8 cellular contexts compared by ENCODE assay signal in genomic region chr17:44384823-44385286, GRCh38. TPM values are rescaled to one million over a fixed set of nuclear protein-coding genes. Genes with fewer than 3 reads are reported as not detected.
DNase-seq lines count a peak whose midpoint lies in the region; ATAC-seq and TF ChIP-seq lines count a peak whose summit lies in the region.

No MANE protein-coding gene starts in this region.

- H3K36me3 ChIP-seq in HUES64 (ENCODE audit: insufficient read depth, low read length) = no peaks in the 10 kb centered on the region
- no peaks in the 10 kb centered on the region for H3K36me3 ChIP-seq in naive thymus-derived CD4-positive, alpha-beta T cell (ENCODE audit: control insufficient read depth in 2 of 3, insufficient read depth in 3 of 3, low read length in 3 of 3)

- H3K9ac ChIP-seq in HUES64 (ENCODE audit: low read depth, low read length) = peak overlapping the region; percentile 42; the same call in 1 of the 2 replicates

- peaks cover 40% of the 10 kb centered on the region for H3K27me3 ChIP-seq in HUES64 (ENCODE audit: insufficient read depth, low read length)
- H3K27me3 ChIP-seq in dorsolateral prefrontal cortex = no peaks in the 10 kb centered on the region
- no peaks in the 10 kb centered on the region for H3K27me3 ChIP-seq in naive thymus-derived CD4-positive, alpha-beta T cell (ENCODE audit: control insufficient read depth in 2 of 2, insufficient read depth in 2 of 2, low read length in 2 of 2)

- H3K4me3 ChIP-seq in HUES64 (ENCODE audit: low read length) (peak overlapping the region; percentile 75), dorsolateral prefrontal cortex (peak overlapping the region; percentile 37 to 79 (median 63))
- peak overlapping the region; percentile 43 for H3K4me3 ChIP-seq in naive thymus-derived CD4-positive, alpha-beta T cell (ENCODE audit: low read length)

- peaks cover 0 to 4% (median 0%) of the 10 kb centered on the region in 5 donors for H3K36me3 Mint-ChIP-seq in naive thymus-derived CD4-positive, alpha-beta T cell

- peak; percentile 46 for DNase-seq in AG20443 (ENCODE audit: low spot score)
- peak in 2 of 10 donors; percentile 13 to 41 for DNase-seq in dorsolateral prefrontal cortex
- peak in 1 of 9 donors; percentile 23 for DNase-seq in naive thymus-derived CD4-positive, alpha-beta T cell
- no peak for DNase-seq in NCI-H1436 treated with DMSO at 0.1 percent for 48 hours (lab: John Stamatoyannopoulos, UW)

- CTCF ChIA-PET in naive thymus-derived CD4-positive, alpha-beta T cell (lab: Charles Lee) = no interaction called here

- no peaks in the 10 kb centered on the region for H3K9me3 ChIP-seq in HUES64 (ENCODE audit: insufficient read depth, low read depth, low read length)
- no peaks in the 10 kb centered on the region for H3K9me3 ChIP-seq in naive thymus-derived CD4-positive, alpha-beta T cell (ENCODE audit: control insufficient read depth in 2 of 3, low read length in 3 of 3)

- H3K4me1 Mint-ChIP-seq in naive thymus-derived CD4-positive, alpha-beta T cell = peaks cover 5 to 16% (median 12%) of the 10 kb centered on the region in 7 donors

- no peak for ATAC-seq in naive thymus-derived CD4-positive, alpha-beta T cell
- no peak for ATAC-seq in HG03175 (IDR thresholded peaks at IDR 0.05; ENCODE audit: unreplicated experiment)
- ATAC-seq in HG03280 (IDR thresholded peaks at IDR 0.05; ENCODE audit: unreplicated experiment) = no peak
- ATAC-seq in GM18858 (IDR thresholded peaks at IDR 0.05; ENCODE audit: unreplicated experiment) = no peak

- peak overlapping the region; percentile 71 to 83 (median 79) for H3K4me3 Mint-ChIP-seq in naive thymus-derived CD4-positive, alpha-beta T cell

- WGBS in HUES64 = 2% methylated on average over 26 of the region's 26 CpGs

- intact Hi-C loops in dorsolateral prefrontal cortex (cut with DNase I) = no loop called here
- intact Hi-C loops in naive thymus-derived CD4-positive, alpha-beta T cell (cut with micrococcal nuclease) = loop anchor here (1.0 to 2.0 kb wide), 3 partner anchors 22 to 40 kb away; partner anchors contain the start of genes GRN (in 2 of the 2) and FAM171A2 (in 1 of the 2)

- peaks cover 0 to 4% (median 0%) of the 10 kb centered on the region in 11 donors for H3K9me3 Mint-ChIP-seq in naive thymus-derived CD4-positive, alpha-beta T cell

- H3K27ac ChIP-seq in HUES64 (ENCODE audit: low read depth, low read length) = no peak overlapping the region
- peak overlapping the region in 4 of 59 donors; percentile 22 to 56 (median 26) for H3K27ac ChIP-seq in dorsolateral prefrontal cortex
- peak overlapping the region; percentile 5 for H3K27ac ChIP-seq in naive thymus-derived CD4-positive, alpha-beta T cell (ENCODE audit: low read depth, low read length)

- H3K27me3 Mint-ChIP-seq in naive thymus-derived CD4-positive, alpha-beta T cell = peaks cover 4 to 31% (median 14%) of the 10 kb centered on the region in 5 donors

- TF ChIP-seq CTCF in dorsolateral prefrontal cortex (IDR thresholded peaks at IDR 0.05 in 54 of 56, conservative IDR thresholded peaks at IDR 0.05 in 2 of 56; ENCODE audit: low read depth in 1 of 56, partially characterized antibody in 56 of 56) = no peak

- POLR2A ChIA-PET in naive thymus-derived CD4-positive, alpha-beta T cell (lab: Charles Lee) = interaction anchor here (1.0 kb wide), 1 partner anchor 901 kb away, joined by 3 read pairs; the partner anchor contains the start of gene DHX8

- 0 out of 2 replicates have a peak, but pooled peaks cover 4% of the 10 kb centered on the region for H3K4me1 ChIP-seq in HUES64 (ENCODE audit: insufficient read depth, low read length)
- peaks cover 4 to 7% of the 10 kb centered on the region in 2 donors for H3K4me1 ChIP-seq in naive thymus-derived CD4-positive, alpha-beta T cell (ENCODE audit: control insufficient read depth in 2 of 2, insufficient read depth in 2 of 2, low read length in 2 of 2)

- H3K27ac Mint-ChIP-seq in naive thymus-derived CD4-positive, alpha-beta T cell = peak overlapping the region in 3 of 9 donors; percentile 17 to 72 (median 51)

RNA-seq across cellular contexts. Expression of gene ITGA2B, which starts 4.6 kb away (rescaled TPM):
- 2.1 TPM for polyA plus RNA-seq in HUES64 (2013, experiment 1 of 2)
- 4.2 TPM for polyA plus RNA-seq in HUES64 (2013, experiment 2 of 2)
- total RNA-seq in dorsolateral prefrontal cortex = 10 to 100 TPM in 53 of 120 experiments, 1 to 10 TPM in 67; 3.3 to 25.4 (median 9.6) TPM
- total RNA-seq in naive thymus-derived CD4-positive, alpha-beta T cell = 10 to 100 TPM in 1 of 5 experiments, 1 to 10 TPM in 1, under 1 TPM in 3; 0.43 to 19.7 (median 0.67) TPM
- not detected for polyA plus RNA-seq in naive thymus-derived CD4-positive, alpha-beta T cell

RNA-seq across cellular contexts. Expression of gene FAM171A2, which starts 21.2 kb away (rescaled TPM):
- 21.9 TPM for polyA plus RNA-seq in HUES64 (2013, experiment 1 of 2)
- polyA plus RNA-seq in HUES64 (2013, experiment 2 of 2) = 23.0 TPM
- total RNA-seq in dorsolateral prefrontal cortex = 10 to 100 TPM; 17.3 to 81.0 (median 52.3) TPM
- under 1 TPM; 0.24 to 0.78 (median 0.39) TPM for total RNA-seq in naive thymus-derived CD4-positive, alpha-beta T cell
- polyA plus RNA-seq in naive thymus-derived CD4-positive, alpha-beta T cell = under 1 TPM; 0.11 to 0.16 TPM

RNA-seq across cellular contexts. Expression of gene GRN, which starts 39.8 kb away (rescaled TPM):
- polyA plus RNA-seq in HUES64 (2013, experiment 1 of 2) = 71.7 TPM
- 92.4 TPM for polyA plus RNA-seq in HUES64 (2013, experiment 2 of 2)
- 100 to 1,000 TPM in 7 of 120 experiments, 10 to 100 TPM in 113; 42.3 to 110 (median 70.1) TPM for total RNA-seq in dorsolateral prefrontal cortex
- total RNA-seq in naive thymus-derived CD4-positive, alpha-beta T cell = 100 to 1,000 TPM in 1 of 5 experiments, 10 to 100 TPM in 4; 49.5 to 374 (median 52.2) TPM
- polyA plus RNA-seq in naive thymus-derived CD4-positive, alpha-beta T cell = 10 to 100 TPM; 52.2 to 58.7 TPM

Comparison
In these comparisons a context has a peak if more than half of its experiments do, and no peak if none do; other contexts are left out.
1. RNA of gene FAM171A2, which starts 21.2 kb away (total RNA-seq): 17.3 to 81.0 TPM in dorsolateral prefrontal cortex; 0.24 to 0.78 TPM in naive thymus-derived CD4-positive, alpha-beta T cell; every median in the first group is over 10 times any median in the second.
2. intact Hi-C loops: an anchor here in naive thymus-derived CD4-positive, alpha-beta T cell (1.0 to 2.0 kb wide); none called in dorsolateral prefrontal cortex.
3. Peak in every context shown above with its lines, with median percentiles within 50 percentile points of each other: H3K4me3 ChIP-seq.